1 cellular context compared by ENCODE assay signal in genomic region chr19:15421136-15421535, GRCh38.
TF ChIP-seq lines count a peak whose summit lies in the region.

No MANE protein-coding gene starts in this region.

TF ChIP-seq in IMR-90, 13 proteins besides CTCF, POLR2A, EP300 and RAD21:
- TF ChIP-seq MAFK (IDR thresholded peaks at IDR 0.05; ENCODE audit: low read depth, low read length), result no peak
- no peak for TF ChIP-seq CEBPB (IDR thresholded peaks at IDR 0.05; ENCODE audit: low read depth, low read length)
- TF ChIP-seq RCOR1 (IDR thresholded peaks at IDR 0.05; ENCODE audit: insufficient replicate concordance, low read length), result no peak
- TF ChIP-seq BHLHE40 (IDR thresholded peaks at IDR 0.05; ENCODE audit: low read depth, low read length), result no peak
- TF ChIP-seq RFX5 (IDR thresholded peaks at IDR 0.05; ENCODE audit: low read depth, low read length), result no peak
- no peak for TF ChIP-seq SMC3 (IDR thresholded peaks at IDR 0.05; ENCODE audit: low read depth, low read length)
- TF ChIP-seq MAZ (IDR thresholded peaks at IDR 0.05; ENCODE audit: borderline replicate concordance, low read depth, low read length), result no peak
- no peak for TF ChIP-seq MXI1 (IDR thresholded peaks at IDR 0.05; ENCODE audit: borderline replicate concordance, low read depth, low read length)
- no peak for TF ChIP-seq NFE2L2 (IDR thresholded peaks at IDR 0.05; ENCODE audit: low read depth, low read length)
- no peak for TF ChIP-seq USF2 (IDR thresholded peaks at IDR 0.05; ENCODE audit: low read depth, low read length)
- TF ChIP-seq FOS (IDR thresholded peaks at IDR 0.05; ENCODE audit: low read depth, low read length), result no peak
- TF ChIP-seq CHD1 (IDR thresholded peaks at IDR 0.05; ENCODE audit: low read depth, low read length), result no peak
- no peak for TF ChIP-seq ELK1 (IDR thresholded peaks at IDR 0.05; ENCODE audit: borderline replicate concordance, low read depth, low read length)
TF ChIP-seq in IMR-90: peak in this region for 0.
